8 cellular contexts compared by ENCODE assay signal in genomic region chr4:153467154-153467896, GRCh38. TPM values are rescaled to one million over a fixed set of nuclear protein-coding genes. Genes with fewer than 3 reads are reported as not detected.
DNase-seq lines count a peak whose midpoint lies in the region; ATAC-seq, FAIRE-seq and TF ChIP-seq lines count a peak whose summit lies in the region.

No MANE protein-coding gene starts in this region.

- 5 to 11% methylated on average over 3 to 4 of the region's 28 CpGs for WGBS in gastroesophageal sphincter (ENCODE audit: low coverage in 1 of 2), 2 donors
- WGBS in pancreas, 2 donors, result 0 to 1% methylated on average over 28 of the region's 28 CpGs

- peaks cover 63% of the 10 kb centered on the region for H3K4me1 Mint-ChIP-seq in CD14-positive monocyte
- peaks cover 57% of the 10 kb centered on the region for H3K4me1 Mint-ChIP-seq in activated T-cell treated with anti-CD3 and anti-CD28 coated beads, Interleukin-2, amount 50 U/mL, for 4 hours (ENCODE audit: low read depth)

- intact Hi-C loops in CD14-positive monocyte (cut with micrococcal nuclease) (loop anchor here in 1 of 2 donors (5.0 kb wide), 1 partner anchor 35 kb away; no protein-coding TSS in a partner anchor), pancreas (cut with DNase I) (loop anchor here in 1 of 3 donors (10.0 kb wide), 1 partner anchor 107 kb away; no protein-coding TSS in a partner anchor)

- TF ChIP-seq POLR2A in gastroesophageal sphincter (IDR thresholded peaks at IDR 0.05), result no peak

- peak overlapping the region; percentile 96 to 98 for H3K4me3 Mint-ChIP-seq in CD14-positive monocyte
- H3K4me3 Mint-ChIP-seq in activated T-cell treated with anti-CD3 and anti-CD28 coated beads, Interleukin-2, amount 50 U/mL, for 4 hours, result peak overlapping the region; percentile 93

- H3K4me1 ChIP-seq in gastroesophageal sphincter (peaks cover 4 to 67% (median 14%) of the 10 kb centered on the region in 3 donors), pancreas (peaks cover 7 to 55% (median 16%) of the 10 kb centered on the region in 3 donors)

- peak overlapping the region; percentile 82 to 95 (median 89) for H3K27ac Mint-ChIP-seq in CD14-positive monocyte

- TF ChIP-seq EP300 in gastroesophageal sphincter (IDR thresholded peaks at IDR 0.05), result no peak

- peak; percentile 51 for ATAC-seq in GM18873 (IDR thresholded peaks at IDR 0.05; ENCODE audit: low FRiP score, unreplicated experiment)
- peak; percentile 37 for ATAC-seq in HG03060 (IDR thresholded peaks at IDR 0.05; ENCODE audit: low read depth, unreplicated experiment)
- peak; percentile 3 for ATAC-seq in activated T-cell treated with anti-CD3 and anti-CD28 coated beads, Interleukin-2, amount 50 U/mL, for 4 hours
- no peak for ATAC-seq in gastroesophageal sphincter
- ATAC-seq in pancreas, result peak; percentile 77 to 87 (median 82)

- peaks cover 0 to 2% (median 0%) of the 10 kb centered on the region in 7 donors for H3K9me3 Mint-ChIP-seq in CD14-positive monocyte
- no peaks in the 10 kb centered on the region for H3K9me3 Mint-ChIP-seq in activated T-cell treated with anti-CD3 and anti-CD28 coated beads, Interleukin-2, amount 50 U/mL, for 4 hours

- H3K36me3 ChIP-seq in gastroesophageal sphincter, result no peaks in the 10 kb centered on the region
- H3K36me3 ChIP-seq in pancreas, result no peaks in the 10 kb centered on the region

- H3K27me3 Mint-ChIP-seq in CD14-positive monocyte (ENCODE audit: low read depth in 3 of 3), result peaks cover 0 to 3% (median 3%) of the 10 kb centered on the region in 3 donors
- H3K27me3 Mint-ChIP-seq in activated T-cell treated with anti-CD3 and anti-CD28 coated beads, Interleukin-2, amount 50 U/mL, for 4 hours (ENCODE audit: low read depth), result no peaks in the 10 kb centered on the region

- no peaks in the 10 kb centered on the region for H3K27me3 ChIP-seq in gastroesophageal sphincter
- no peaks in the 10 kb centered on the region for H3K27me3 ChIP-seq in pancreas

- no peaks in the 10 kb centered on the region for H3K9me3 ChIP-seq in gastroesophageal sphincter
- no peaks in the 10 kb centered on the region for H3K9me3 ChIP-seq in pancreas

- DNase-seq in CD14-positive monocyte (ENCODE audit: low spot score) (no peak), NCI-H345 (lab: John Stamatoyannopoulos, UW) (peak; percentile 69), pancreas (peak; percentile 89 to 95 (median 91)), cerebellar nuclear complex (lab: John Stamatoyannopoulos, UW) (no peak)
- DNase-seq in activated T-cell treated with anti-CD3 and anti-CD28 coated beads, Interleukin-2, amount 50 U/mL, for 4 hours, result peak; percentile 52

- peak overlapping the region in 3 of 4 donors; percentile 86 to 92 (median 88) for H3K27ac ChIP-seq in gastroesophageal sphincter
- peak overlapping the region; percentile 75 to 93 (median 87) for H3K27ac ChIP-seq in pancreas

- FAIRE-seq in pancreas (lab: Jason Lieb, UNC), result no peak

- peaks cover 18 to 20% of the 10 kb centered on the region in 2 donors for H3K36me3 Mint-ChIP-seq in CD14-positive monocyte
- H3K36me3 Mint-ChIP-seq in activated T-cell treated with anti-CD3 and anti-CD28 coated beads, Interleukin-2, amount 50 U/mL, for 4 hours (ENCODE audit: insufficient read depth), result peaks cover 5% of the 10 kb centered on the region

- H3K4me3 ChIP-seq in gastroesophageal sphincter (peak overlapping the region; percentile 69 to 80), pancreas (peak overlapping the region; percentile 76 to 97 (median 84))

- TF ChIP-seq CTCF in CD14-positive monocyte (IDR thresholded peaks at IDR 0.05), result no peak
- no peak for TF ChIP-seq CTCF in gastroesophageal sphincter (IDR thresholded peaks at IDR 0.05)
- no peak for TF ChIP-seq CTCF in pancreas (IDR thresholded peaks at IDR 0.05)

RNA-seq across cellular contexts. Expression of gene TMEM131L, which starts 1.2 kb away (rescaled TPM):
- polyA plus RNA-seq in CD14-positive monocyte (10 to 100 TPM; 11.2 to 26.0 TPM), pancreas (10 to 100 TPM in 1 of 2 donors, 1 to 10 TPM in 1; 9.4 to 11.2 TPM)
- 10 to 100 TPM; 37.7 to 44.0 (median 41.7) TPM for total RNA-seq in activated T-cell treated with anti-CD3 and anti-CD28 coated beads, Interleukin-2, amount 50 U/mL, for 4 hours
- total RNA-seq in gastroesophageal sphincter (10 to 100 TPM; 14.2 to 24.0 (median 18.4) TPM), pancreas (10 to 100 TPM; 17.0 to 29.5 (median 25.0) TPM)

Comparison
In these comparisons a context has a peak if more than half of its experiments do, and no peak if none do; other contexts are left out.
1. DNase-seq: peak in NCI-H345 (single experiment), activated T-cell treated with anti-CD3 and anti-CD28 coated beads, Interleukin-2, amount 50 U/mL, for 4 hours (single experiment) and pancreas (6 of 6); none in CD14-positive monocyte (single experiment) and cerebellar nuclear complex (0 of 2).